Comparison of ENCODE assay signal across 1 cellular context in the genomic region with DNA sequence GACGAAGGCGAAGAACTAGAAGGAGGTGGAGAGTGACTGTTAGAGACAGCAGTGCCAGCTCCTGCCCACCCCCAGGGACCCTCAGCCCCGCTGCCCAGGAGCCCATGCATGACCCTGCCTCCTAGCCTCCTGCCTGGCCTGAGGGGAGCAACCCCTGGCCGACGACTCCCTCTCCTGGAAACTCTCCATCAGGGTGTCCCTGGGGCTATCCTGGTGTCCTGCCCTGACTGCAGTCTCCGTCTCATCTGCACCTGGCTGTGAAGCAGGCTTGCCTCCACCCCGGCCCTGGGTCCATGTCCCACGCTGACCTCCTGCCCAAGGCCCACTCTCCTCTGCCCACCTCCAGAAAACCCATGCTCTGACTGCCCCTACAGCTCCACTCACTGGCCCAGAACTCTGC.
TF ChIP-seq lines count a peak whose summit lies in the region.

No MANE protein-coding gene starts in this region.

TF ChIP-seq in GM23338, 12 proteins besides CTCF, POLR2A, EP300 and RAD21:
- TF ChIP-seq POLR2AphosphoS5 (IDR thresholded peaks at IDR 0.05; ENCODE audit: low read depth) (no peak), CREB1 (CRISPR knock-in tag; IDR thresholded peaks at IDR 0.05; ENCODE audit: low read depth) (no peak), ZNF331 (CRISPR knock-in tag; IDR thresholded peaks at IDR 0.05; ENCODE audit: low read depth) (no peak), STAT1 (IDR thresholded peaks at IDR 0.05; ENCODE audit: unreplicated experiment) (no peak)
- TF ChIP-seq, protein P1, sequence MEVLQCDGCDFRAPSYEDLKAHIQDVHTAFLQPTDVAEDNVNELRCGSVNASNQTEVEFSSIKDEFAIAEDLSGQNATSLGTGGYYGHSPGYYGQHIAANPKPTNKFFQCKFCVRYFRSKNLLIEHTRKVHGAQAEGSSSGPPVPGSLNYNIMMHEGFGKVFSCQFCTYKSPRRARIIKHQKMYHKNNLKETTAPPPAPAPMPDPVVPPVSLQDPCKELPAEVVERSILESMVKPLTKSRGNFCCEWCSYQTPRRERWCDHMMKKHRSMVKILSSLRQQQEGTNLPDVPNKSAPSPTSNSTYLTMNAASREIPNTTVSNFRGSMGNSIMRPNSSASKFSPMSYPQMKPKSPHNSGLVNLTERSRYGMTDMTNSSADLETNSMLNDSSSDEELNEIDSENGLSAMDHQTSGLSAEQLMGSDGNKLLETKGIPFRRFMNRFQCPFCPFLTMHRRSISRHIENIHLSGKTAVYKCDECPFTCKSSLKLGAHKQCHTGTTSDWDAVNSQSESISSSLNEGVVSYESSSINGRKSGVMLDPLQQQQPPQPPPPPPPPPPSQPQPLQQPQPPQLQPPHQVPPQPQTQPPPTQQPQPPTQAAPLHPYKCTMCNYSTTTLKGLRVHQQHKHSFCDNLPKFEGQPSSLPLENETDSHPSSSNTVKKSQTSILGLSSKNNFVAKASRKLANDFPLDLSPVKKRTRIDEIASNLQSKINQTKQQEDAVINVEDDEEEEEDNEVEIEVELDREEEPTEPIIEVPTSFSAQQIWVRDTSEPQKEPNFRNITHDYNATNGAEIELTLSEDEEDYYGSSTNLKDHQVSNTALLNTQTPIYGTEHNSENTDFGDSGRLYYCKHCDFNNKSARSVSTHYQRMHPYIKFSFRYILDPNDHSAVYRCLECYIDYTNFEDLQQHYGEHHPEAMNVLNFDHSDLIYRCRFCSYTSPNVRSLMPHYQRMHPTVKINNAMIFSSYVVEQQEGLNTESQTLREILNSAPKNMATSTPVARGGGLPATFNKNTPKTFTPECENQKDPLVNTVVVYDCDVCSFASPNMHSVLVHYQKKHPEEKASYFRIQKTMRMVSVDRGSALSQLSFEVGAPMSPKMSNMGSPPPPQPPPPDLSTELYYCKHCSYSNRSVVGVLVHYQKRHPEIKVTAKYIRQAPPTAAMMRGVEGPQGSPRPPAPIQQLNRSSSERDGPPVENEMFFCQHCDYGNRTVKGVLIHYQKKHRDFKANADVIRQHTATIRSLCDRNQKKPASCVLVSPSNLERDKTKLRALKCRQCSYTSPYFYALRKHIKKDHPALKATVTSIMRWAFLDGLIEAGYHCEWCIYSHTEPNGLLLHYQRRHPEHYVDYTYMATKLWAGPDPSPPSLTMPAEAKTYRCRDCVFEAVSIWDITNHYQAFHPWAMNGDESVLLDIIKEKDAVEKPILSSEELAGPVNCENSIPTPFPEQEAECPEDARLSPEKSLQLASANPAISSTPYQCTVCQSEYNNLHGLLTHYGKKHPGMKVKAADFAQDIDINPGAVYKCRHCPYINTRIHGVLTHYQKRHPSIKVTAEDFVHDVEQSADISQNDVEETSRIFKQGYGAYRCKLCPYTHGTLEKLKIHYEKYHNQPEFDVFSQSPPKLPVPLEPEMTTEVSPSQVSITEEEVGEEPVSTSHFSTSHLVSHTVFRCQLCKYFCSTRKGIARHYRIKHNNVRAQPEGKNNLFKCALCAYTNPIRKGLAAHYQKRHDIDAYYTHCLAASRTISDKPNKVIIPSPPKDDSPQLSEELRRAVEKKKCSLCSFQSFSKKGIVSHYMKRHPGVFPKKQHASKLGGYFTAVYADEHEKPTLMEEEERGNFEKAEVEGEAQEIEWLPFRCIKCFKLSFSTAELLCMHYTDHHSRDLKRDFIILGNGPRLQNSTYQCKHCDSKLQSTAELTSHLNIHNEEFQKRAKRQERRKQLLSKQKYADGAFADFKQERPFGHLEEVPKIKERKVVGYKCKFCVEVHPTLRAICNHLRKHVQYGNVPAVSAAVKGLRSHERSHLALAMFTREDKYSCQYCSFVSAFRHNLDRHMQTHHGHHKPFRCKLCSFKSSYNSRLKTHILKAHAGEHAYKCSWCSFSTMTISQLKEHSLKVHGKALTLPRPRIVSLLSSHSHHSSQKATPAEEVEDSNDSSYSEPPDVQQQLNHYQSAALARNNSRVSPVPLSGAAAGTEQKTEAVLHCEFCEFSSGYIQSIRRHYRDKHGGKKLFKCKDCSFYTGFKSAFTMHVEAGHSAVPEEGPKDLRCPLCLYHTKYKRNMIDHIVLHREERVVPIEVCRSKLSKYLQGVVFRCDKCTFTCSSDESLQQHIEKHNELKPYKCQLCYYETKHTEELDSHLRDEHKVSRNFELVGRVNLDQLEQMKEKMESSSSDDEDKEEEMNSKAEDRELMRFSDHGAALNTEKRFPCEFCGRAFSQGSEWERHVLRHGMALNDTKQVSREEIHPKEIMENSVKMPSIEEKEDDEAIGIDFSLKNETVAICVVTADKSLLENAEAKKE (CRISPR knock-in tag; IDR thresholded peaks at IDR 0.05), result no peak
